31 cellular contexts compared by ENCODE assay signal in genomic region chr9:35666547-35666946, GRCh38. TPM values are rescaled to one million over a fixed set of nuclear protein-coding genes. Genes with fewer than 3 reads are reported as not detected.
DNase-seq lines count a peak whose midpoint lies in the region; ATAC-seq and TF ChIP-seq lines count a peak whose summit lies in the region.
"Had no signal": no experiment of that assay in that cellular context is flagged by ENCODE, and none has a peak within 500 bp of the region (broad histone marks: within the 10 kb centered on the region; RNA-seq: fewer than 3 reads in every experiment).

No MANE protein-coding gene starts in this region.

- peaks cover 5% of the 10 kb centered on the region for H3K36me3 Mint-ChIP-seq in CD4-positive, alpha-beta T cell (ENCODE audit: low read depth)
- H3K36me3 Mint-ChIP-seq in mesothelial cell of epicardium (no peaks in the 10 kb centered on the region), WTC11 (peaks cover 18% of the 10 kb centered on the region)

- ATAC-seq in CD4-positive, alpha-beta T cell (ENCODE audit: poor library complexity): no peak
- ATAC-seq in HG03108 (IDR thresholded peaks at IDR 0.05; ENCODE audit: unreplicated experiment) (no peak), GM21447 (IDR thresholded peaks at IDR 0.05; ENCODE audit: unreplicated experiment) (no peak), WTC11 (no peak)
- ATAC-seq: left colon; right lobe of liver; stimulated activated effector memory CD8-positive, alpha-beta T cell treated with anti-CD3 and anti-CD28 coated beads, Interleukin-12 subunit alpha, Interleukin-12 subunit beta, amount 100 ng/mL, for 72 hours had no signal

- H3K79me2 ChIP-seq in OCI-LY7 (ENCODE audit: insufficient read depth, low read depth, low read length): peaks cover 14% of the 10 kb centered on the region; the same call in 1 of the 2 replicates

- no peak overlapping the region for H3K27ac Mint-ChIP-seq in CD4-positive, alpha-beta T cell
- H3K27ac Mint-ChIP-seq in mesothelial cell of epicardium (peak overlapping the region; percentile 96), WTC11 (no peak overlapping the region)
- H3K27ac Mint-ChIP-seq: progenitor cell of endocrine pancreas; stimulated activated effector memory CD8-positive, alpha-beta T cell treated with anti-CD3 and anti-CD28 coated beads, Interleukin-12 subunit alpha, Interleukin-12 subunit beta, amount 100 ng/mL, for 72 hours had no signal

- H3K4me3 Mint-ChIP-seq in CD4-positive, alpha-beta T cell: peak overlapping the region; percentile 35
- no peak overlapping the region for H3K4me3 Mint-ChIP-seq in mesothelial cell of epicardium
- no peak overlapping the region for H3K4me3 Mint-ChIP-seq in WTC11

- no peaks in the 10 kb centered on the region for H4K20me1 ChIP-seq in OCI-LY7 (ENCODE audit: insufficient read depth, low read length)

- intact Hi-C loops in CD4-positive, alpha-beta T cell (cut with DNase I, micrococcal nuclease): no loop called here
- intact Hi-C loops in OCI-LY7 (cut with micrococcal nuclease; ENCODE audit: unreplicated experiment): no loop called here

- no peaks in the 10 kb centered on the region for H3K9me3 Mint-ChIP-seq in CD4-positive, alpha-beta T cell
- no peaks in the 10 kb centered on the region for H3K9me3 Mint-ChIP-seq in mesothelial cell of epicardium
- peaks cover 7% of the 10 kb centered on the region for H3K9me3 Mint-ChIP-seq in WTC11
- H3K9me3 Mint-ChIP-seq: immature natural killer cell; stimulated activated effector memory CD8-positive, alpha-beta T cell treated with anti-CD3 and anti-CD28 coated beads, Interleukin-12 subunit alpha, Interleukin-12 subunit beta, amount 100 ng/mL, for 72 hours had no signal

- DNase-seq in CD4-positive, alpha-beta T cell: no peak
- DNase-seq in OCI-LY7 (ENCODE audit: low spot score) (peak; percentile 53), mesothelial cell of epicardium (ENCODE audit: low spot score in 2 of 2, unreplicated experiment in 2 of 2) (no peak), WTC11 (ENCODE audit: low spot score) (no peak)
- DNase-seq: activated CD4-positive, CD25-positive, alpha-beta regulatory T cell treated with anti-CD3 and anti-CD28 coated beads, Interleukin-2, amount 50 U/mL, for 72 hours; activated effector memory CD4-positive, alpha-beta T cell treated with Interleukin-2 at 50 U/mL for 16 hours; activated T-cell treated with anti-CD3 and anti-CD28 coated beads for 4 hours; CD4-positive, CD25-positive, alpha-beta regulatory T cell; GM23248; hypothalamus; immature natural killer cell; Kasumi-1; left colon; mammary epithelial cell; MV-4-11; NCI-H146; NCI-H446 treated with DMSO at 0.1 percent for 48 hours; stimulated activated CD4-positive, alpha-beta T cell treated with anti-CD3 and anti-CD28 coated beads, Interleukin-12 subunit alpha, Interleukin-12 subunit beta, amount 100 ng/mL, for 4 hours; stimulated activated CD4-positive, alpha-beta T cell treated with anti-CD3 and anti-CD28 coated beads, Interleukin-4, amount 100 ng/mL, for 24 hours had no signal

- POLR2A ChIA-PET in CD4-positive, alpha-beta T cell (lab: Charles Lee): interaction anchor here (1.0 to 2.7 kb wide), 3 partner anchors 10 to 20 kb away, joined by 6 to 20 read pairs (median 10); partner anchors contain the start of gene SIT1
- POLR2A ChIA-PET in OCI-LY7 (lab: Charles Lee) (interaction anchor here (0.7 to 3.4 kb wide), 5 partner anchors 19 to 1744 kb away, joined by 3 to 27 read pairs (median 5); no protein-coding TSS in a partner anchor), WTC11 (lab: Charles Lee) (no interaction called here)

- peak overlapping the region; percentile 1 for H3K4me3 ChIP-seq in OCI-LY7 (ENCODE audit: low read depth, low read length, poor library complexity, severe bottlenecking)
- H3K4me3 ChIP-seq: GM23248, right lobe of liver, suprapubic skin had no signal

- peaks cover 19% of the 10 kb centered on the region for H3K36me3 ChIP-seq in OCI-LY7 (ENCODE audit: insufficient read depth, low read length)
- H3K36me3 ChIP-seq: brain microvascular endothelial cell, neutrophil, right lobe of liver, suprapubic skin had no signal

- peaks cover 45% of the 10 kb centered on the region for H3K4me1 ChIP-seq in OCI-LY7 (ENCODE audit: insufficient read depth, low read length, poor library complexity, severe bottlenecking)

- H3K9me3 ChIP-seq in CD4-positive, alpha-beta T cell (ENCODE audit: control insufficient read depth, low read length): no peaks in the 10 kb centered on the region
- H3K9me3 ChIP-seq in OCI-LY7 (ENCODE audit: low read length): no peaks in the 10 kb centered on the region
- H3K9me3 ChIP-seq: neutrophil, right lobe of liver, suprapubic skin had no signal

- TF ChIP-seq CTCF in CD4-positive, alpha-beta T cell (IDR thresholded peaks at IDR 0.05): no peak
- TF ChIP-seq CTCF in OCI-LY7 (conservative IDR thresholded peaks at IDR 0.05; ENCODE audit: low read length) (no peak), mesothelial cell of epicardium (IDR thresholded peaks at IDR 0.05; ENCODE audit: unreplicated experiment) (no peak), WTC11 (IDR thresholded peaks at IDR 0.05) (no peak)

- BruUV-seq in OCI-LY7 (replicated peaks; lab: Mats Ljungman, UMichigan): no TSS peak

- peaks cover 55% of the 10 kb centered on the region for H3K4me1 Mint-ChIP-seq in CD4-positive, alpha-beta T cell (ENCODE audit: low read depth)
- H3K4me1 Mint-ChIP-seq in mesothelial cell of epicardium (peaks cover 37% of the 10 kb centered on the region), WTC11 (peaks cover 24% of the 10 kb centered on the region)

- H3K27ac ChIP-seq in CD4-positive, alpha-beta T cell (ENCODE audit: low read depth, low read length): no peak overlapping the region
- H3K27ac ChIP-seq in OCI-LY7 (ENCODE audit: low read depth, low read length, poor library complexity, severe bottlenecking): no peak overlapping the region
- H3K27ac ChIP-seq: brain microvascular endothelial cell, GM23248, HL-60, neutrophil, right lobe of liver, SK-N-MC, suprapubic skin had no signal

- H3K27me3 Mint-ChIP-seq in CD4-positive, alpha-beta T cell: no peaks in the 10 kb centered on the region
- no peaks in the 10 kb centered on the region for H3K27me3 Mint-ChIP-seq in mesothelial cell of epicardium (ENCODE audit: low read depth)
- no peaks in the 10 kb centered on the region; the same call in 1 of the 2 replicates for H3K27me3 Mint-ChIP-seq in WTC11 (ENCODE audit: low read depth)
- H3K27me3 Mint-ChIP-seq: CD4-positive, CD25-positive, alpha-beta regulatory T cell; progenitor cell of endocrine pancreas had no signal

- H3K27me3 ChIP-seq in CD4-positive, alpha-beta T cell (ENCODE audit: control insufficient read depth, insufficient read depth, low read length): no peaks in the 10 kb centered on the region
- H3K27me3 ChIP-seq: brain microvascular endothelial cell, neutrophil, right lobe of liver, suprapubic skin had no signal

- CTCF ChIA-PET in CD4-positive, alpha-beta T cell (lab: Charles Lee): no interaction called here
- CTCF ChIA-PET in OCI-LY7 (lab: Charles Lee; ENCODE audit: unreplicated experiment): no interaction called here
- CTCF ChIA-PET in WTC11 (lab: Charles Lee): interaction anchor here (2.9 to 3.8 kb wide), 2 partner anchors 10 to 55 kb away, joined by 18 to 41 read pairs; no protein-coding TSS in a partner anchor

- peak overlapping the region; percentile 99 for H3K4me2 ChIP-seq in OCI-LY7 (ENCODE audit: low read length)

- no peak overlapping the region for H2AFZ ChIP-seq in OCI-LY7 (ENCODE audit: low read length)
- H2AFZ ChIP-seq: GM23248 had no signal

- H3K9me2 ChIP-seq in OCI-LY7 (ENCODE audit: insufficient read depth, low read length): no peaks in the 10 kb centered on the region

TF ChIP-seq in WTC11, 78 proteins besides CTCF, POLR2A, EP300 and RAD21 (continues in another document):
- no peak for TF ChIP-seq IRF2 (CRISPR knock-in tag; IDR thresholded peaks at IDR 0.05; ENCODE audit: borderline replicate concordance, low read depth)
- TF ChIP-seq CDX4 (CRISPR knock-in tag; IDR thresholded peaks at IDR 0.05; ENCODE audit: borderline replicate concordance): no peak
- TF ChIP-seq FOXK1 (CRISPR knock-in tag; IDR thresholded peaks at IDR 0.05): no peak
- TF ChIP-seq ZNF671 (CRISPR knock-in tag; IDR thresholded peaks at IDR 0.05): no peak
- TF ChIP-seq SOX15 (CRISPR knock-in tag; IDR thresholded peaks at IDR 0.05): no peak

RNA-seq across cellular contexts. Expression of gene ARHGEF39, which starts 1.6 kb away (rescaled TPM):
- under 1 TPM; 0.08 to 0.17 TPM for total RNA-seq in CD4-positive, alpha-beta T cell
- total RNA-seq in OCI-LY7 (2014; rRNA removed; shearing (Covaris generic)): 22.7 and 30.8 TPM in 2 replicates
- total RNA-seq in OCI-LY7 (2022): 48.1 and 53.6 TPM in 2 replicates
- 6.3 to 8.0 TPM (median 6.5 TPM) in 3 replicates for total RNA-seq in mesothelial cell of epicardium
- total RNA-seq in WTC11 (2021): 23.8 to 26.6 TPM (median 26.5 TPM) in 3 replicates

RNA-seq across cellular contexts. Expression of gene CA9, which starts 7.2 kb away (rescaled TPM):
- total RNA-seq in CD4-positive, alpha-beta T cell: not detected
- total RNA-seq in OCI-LY7 (2014; rRNA removed; shearing (Covaris generic)): 0.10 and 0.16 TPM in 2 replicates
- total RNA-seq in OCI-LY7 (2022) (not detected in 2 replicates), mesothelial cell of epicardium (1.1 to 2.3 TPM (median 1.7 TPM) in 3 replicates), WTC11 (2021) (1.0 to 2.1 TPM (median 1.4 TPM) in 3 replicates)
- total RNA-seq: CD4-positive, CD25-positive, alpha-beta regulatory T cell; T-helper 1 cell treated with Interleukin-12 subunit alpha and Interleukin-12 subunit beta and Interleukin-4 antibody, amounts not matched to agents 30 ng/mL and 1 ng/mL, for 36 hours had no signal

RNA-seq across cellular contexts. Expression of gene CCDC107, which starts 8.5 kb away (rescaled TPM):
- total RNA-seq in CD4-positive, alpha-beta T cell: 10 to 100 TPM; 10.2 TPM
- 16.5 and 20.3 TPM in 2 replicates for total RNA-seq in OCI-LY7 (2014; rRNA removed; shearing (Covaris generic))
- 10.0 and 11.4 TPM in 2 replicates for total RNA-seq in OCI-LY7 (2022)
- 16.7 to 17.8 TPM (median 17.0 TPM) in 3 replicates for total RNA-seq in mesothelial cell of epicardium
- 10.8 to 14.7 TPM (median 14.1 TPM) in 3 replicates for total RNA-seq in WTC11 (2021)

RNA-seq across cellular contexts. Expression of gene RMRP, which starts 8.7 kb away (rescaled TPM):
- total RNA-seq in CD4-positive, alpha-beta T cell: over 10,000 TPM; 14,857 to 24,615 TPM
- 21,739 and 26,575 TPM in 2 replicates for total RNA-seq in OCI-LY7 (2014; rRNA removed; shearing (Covaris generic))
- 4,033 and 12,624 TPM in 2 replicates for total RNA-seq in OCI-LY7 (2022)
- 20,234 to 21,305 TPM (median 21,148 TPM) in 3 replicates for total RNA-seq in mesothelial cell of epicardium
- 23,577 to 25,958 TPM (median 25,042 TPM) in 3 replicates for total RNA-seq in WTC11 (2021)

RNA-seq across cellular contexts. Expression of gene SIT1, which starts 15.8 kb away (rescaled TPM):
- 10 to 100 TPM; 18.4 to 19.2 TPM for total RNA-seq in CD4-positive, alpha-beta T cell
- 176 and 210 TPM in 2 replicates for total RNA-seq in OCI-LY7 (2014; rRNA removed; shearing (Covaris generic))
- total RNA-seq in OCI-LY7 (2022) (93.0 and 121 TPM in 2 replicates), mesothelial cell of epicardium (not detected in 3 replicates), WTC11 (2021) (4.1 to 7.2 TPM (median 5.4 TPM) in 3 replicates)
- total RNA-seq: chondrocyte, GM23248, mammary epithelial cell, progenitor cell of endocrine pancreas had no signal
